8 cellular contexts compared by ENCODE assay signal in the genomic region with DNA sequence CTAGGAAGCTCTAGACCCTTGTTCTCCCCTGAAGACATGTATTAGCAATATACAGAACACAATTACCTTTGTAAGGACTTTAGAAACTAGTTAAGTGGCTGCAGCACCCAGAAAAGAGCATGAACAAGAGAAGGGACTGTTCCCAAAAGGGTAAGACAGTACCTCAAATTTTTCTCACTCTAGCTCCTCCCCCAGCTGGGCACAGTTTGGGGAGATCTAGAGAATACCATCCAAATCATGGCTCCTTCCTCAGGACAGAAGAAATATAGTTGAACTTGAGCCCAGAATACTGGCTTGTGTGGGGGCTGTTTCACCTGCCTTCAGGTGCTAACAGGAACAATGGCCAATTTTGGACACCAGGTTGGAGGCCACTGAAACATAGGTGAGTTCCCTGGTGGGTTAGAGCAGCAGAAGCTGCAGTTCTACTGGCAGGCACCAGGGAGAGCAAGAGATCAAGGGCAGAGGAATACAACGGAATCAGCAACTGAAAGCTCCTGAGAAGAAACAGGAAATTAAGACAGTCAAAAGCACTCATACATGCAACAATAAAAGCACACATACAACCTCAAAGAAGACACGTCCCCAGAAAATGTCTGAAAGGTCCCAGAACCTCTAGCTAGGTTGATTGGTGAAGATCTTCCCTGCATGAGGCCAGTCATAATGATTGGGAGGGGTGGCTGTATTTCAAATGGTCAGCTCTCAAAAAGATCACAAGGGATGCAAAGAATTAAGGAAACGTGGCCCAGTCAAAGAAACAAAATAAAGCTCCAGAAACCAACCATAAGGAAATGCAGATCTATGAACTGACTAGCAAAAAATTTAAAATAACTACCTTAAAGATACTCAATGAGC.
DNase-seq lines count a peak whose midpoint lies in the region; ATAC-seq and TF ChIP-seq lines count a peak whose summit lies in the region.

No MANE protein-coding gene starts in this region.

- H3K4me3 Mint-ChIP-seq in activated naive CD4-positive, alpha-beta T cell treated with anti-CD3 and anti-CD28 coated beads, Interleukin-2, amount 10 ng/mL, durations not matched to agents 7 days and 5 days = no peak overlapping the region

- DNase-seq in EL (peak; percentile 57), HK-2 (ENCODE audit: unreplicated experiment) (peak; percentile 23), right atrium auricular region (ENCODE audit: low spot score) (no peak)
- DNase-seq in activated naive CD4-positive, alpha-beta T cell treated with anti-CD3 and anti-CD28 coated beads, Interleukin-2, amount 10 ng/mL, durations not matched to agents 7 days and 5 days = peak; percentile 77
- peak; percentile 23 to 54 (median 35) for DNase-seq in stimulated activated CD4-positive, alpha-beta T cell treated with anti-CD3 and anti-CD28 coated beads, Interleukin-12 subunit alpha, Interleukin-12 subunit beta, amount 100 ng/mL, for 48 hours (ENCODE audit: low read depth in 2 of 3, low spot score in 1 of 3)

- no peaks in the 10 kb centered on the region for H3K9me3 Mint-ChIP-seq in activated naive CD4-positive, alpha-beta T cell treated with anti-CD3 and anti-CD28 coated beads, Interleukin-2, amount 10 ng/mL, durations not matched to agents 7 days and 5 days

- H3K27ac ChIP-seq in right atrium auricular region = no peak overlapping the region

- H3K4me1 ChIP-seq in right atrium auricular region = no peaks in the 10 kb centered on the region

- peak overlapping the region; percentile 9 for H3K27ac Mint-ChIP-seq in activated naive CD4-positive, alpha-beta T cell treated with anti-CD3 and anti-CD28 coated beads, Interleukin-2, amount 10 ng/mL, durations not matched to agents 7 days and 5 days

- ATAC-seq in GM21367 (IDR thresholded peaks at IDR 0.05; ENCODE audit: unreplicated experiment) = peak; percentile 98
- ATAC-seq in SK-N-SH treated with all-trans-retinoic acid at 6 μM for 48 hours = peak; percentile 96
- ATAC-seq in HG03039 (IDR thresholded peaks at IDR 0.05; ENCODE audit: unreplicated experiment) = no peak

- no peaks in the 10 kb centered on the region for H3K9me3 ChIP-seq in right atrium auricular region

- H3K36me3 Mint-ChIP-seq in activated naive CD4-positive, alpha-beta T cell treated with anti-CD3 and anti-CD28 coated beads, Interleukin-2, amount 10 ng/mL, durations not matched to agents 7 days and 5 days = no peaks in the 10 kb centered on the region

- H3K4me3 ChIP-seq in right atrium auricular region = no peak overlapping the region

- H3K4me1 Mint-ChIP-seq in activated naive CD4-positive, alpha-beta T cell treated with anti-CD3 and anti-CD28 coated beads, Interleukin-2, amount 10 ng/mL, durations not matched to agents 7 days and 5 days = peaks cover 17% of the 10 kb centered on the region

- peaks cover 8% of the 10 kb centered on the region for H3K27me3 Mint-ChIP-seq in activated naive CD4-positive, alpha-beta T cell treated with anti-CD3 and anti-CD28 coated beads, Interleukin-2, amount 10 ng/mL, durations not matched to agents 7 days and 5 days

- H3K27me3 ChIP-seq in right atrium auricular region = no peaks in the 10 kb centered on the region

- TF ChIP-seq CTCF in right atrium auricular region (IDR thresholded peaks at IDR 0.05) = peak; percentile 30 to 78

- no peaks in the 10 kb centered on the region for H3K36me3 ChIP-seq in right atrium auricular region

- CTCF ChIA-PET in activated naive CD4-positive, alpha-beta T cell treated with anti-CD3 and anti-CD28 coated beads, Interleukin-2, amount 10 ng/mL, durations not matched to agents 7 days and 5 days (lab: Charles Lee) = interaction anchor here (0.5 to 3.1 kb wide), 40 partner anchors 11 to 819 kb away, joined by 3 to 44 read pairs (median 4); no protein-coding TSS in a partner anchor

TF ChIP-seq in SK-N-SH treated with all-trans-retinoic acid at 6 μM for 48 hours, 23 proteins besides CTCF, POLR2A, EP300 and RAD21 (continues in another document):
- TF ChIP-seq ISL1 (CRISPR knock-in tag; IDR thresholded peaks at IDR 0.05) (no peak), ARNTL (CRISPR knock-in tag; IDR thresholded peaks at IDR 0.05; ENCODE audit: borderline replicate concordance, low read depth) (no peak), ZFP3 (CRISPR knock-in tag; IDR thresholded peaks at IDR 0.05) (no peak), ZNF70 (CRISPR knock-in tag; IDR thresholded peaks at IDR 0.05) (no peak), PPARA (CRISPR knock-in tag; IDR thresholded peaks at IDR 0.05; ENCODE audit: borderline replicate concordance) (no peak), TOX (CRISPR knock-in tag; IDR thresholded peaks at IDR 0.05; ENCODE audit: borderline replicate concordance) (no peak), GLIS3 (CRISPR knock-in tag; IDR thresholded peaks at IDR 0.05) (no peak), ZC3H10 (CRISPR knock-in tag; IDR thresholded peaks at IDR 0.05) (no peak), SNAI2 (CRISPR knock-in tag; IDR thresholded peaks at IDR 0.05) (no peak), OSR1 (CRISPR knock-in tag; IDR thresholded peaks at IDR 0.05) (no peak)
- TF ChIP-seq, protein P1, sequence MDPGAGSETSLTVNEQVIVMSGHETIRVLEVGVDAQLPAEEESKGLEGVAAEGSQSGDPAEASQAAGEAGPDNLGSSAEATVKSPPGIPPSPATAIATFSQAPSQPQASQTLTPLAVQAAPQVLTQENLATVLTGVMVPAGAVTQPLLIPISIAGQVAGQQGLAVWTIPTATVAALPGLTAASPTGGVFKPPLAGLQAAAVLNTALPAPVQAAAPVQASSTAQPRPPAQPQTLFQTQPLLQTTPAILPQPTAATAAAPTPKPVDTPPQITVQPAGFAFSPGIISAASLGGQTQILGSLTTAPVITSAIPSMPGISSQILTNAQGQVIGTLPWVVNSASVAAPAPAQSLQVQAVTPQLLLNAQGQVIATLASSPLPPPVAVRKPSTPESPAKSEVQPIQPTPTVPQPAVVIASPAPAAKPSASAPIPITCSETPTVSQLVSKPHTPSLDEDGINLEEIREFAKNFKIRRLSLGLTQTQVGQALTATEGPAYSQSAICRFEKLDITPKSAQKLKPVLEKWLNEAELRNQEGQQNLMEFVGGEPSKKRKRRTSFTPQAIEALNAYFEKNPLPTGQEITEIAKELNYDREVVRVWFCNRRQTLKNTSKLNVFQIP (CRISPR knock-in tag; IDR thresholded peaks at IDR 0.05; ENCODE audit: borderline replicate concordance, low read depth) = no peak
- TF ChIP-seq, protein P2, sequence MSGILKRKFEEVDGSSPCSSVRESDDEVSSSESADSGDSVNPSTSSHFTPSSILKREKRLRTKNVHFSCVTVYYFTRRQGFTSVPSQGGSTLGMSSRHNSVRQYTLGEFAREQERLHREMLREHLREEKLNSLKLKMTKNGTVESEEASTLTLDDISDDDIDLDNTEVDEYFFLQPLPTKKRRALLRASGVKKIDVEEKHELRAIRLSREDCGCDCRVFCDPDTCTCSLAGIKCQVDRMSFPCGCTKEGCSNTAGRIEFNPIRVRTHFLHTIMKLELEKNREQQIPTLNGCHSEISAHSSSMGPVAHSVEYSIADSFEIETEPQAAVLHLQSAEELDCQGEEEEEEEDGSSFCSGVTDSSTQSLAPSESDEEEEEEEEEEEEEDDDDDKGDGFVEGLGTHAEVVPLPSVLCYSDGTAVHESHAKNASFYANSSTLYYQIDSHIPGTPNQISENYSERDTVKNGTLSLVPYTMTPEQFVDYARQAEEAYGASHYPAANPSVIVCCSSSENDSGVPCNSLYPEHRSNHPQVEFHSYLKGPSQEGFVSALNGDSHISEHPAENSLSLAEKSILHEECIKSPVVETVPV (CRISPR knock-in tag; IDR thresholded peaks at IDR 0.05) = no peak
- TF ChIP-seq, protein P3, sequence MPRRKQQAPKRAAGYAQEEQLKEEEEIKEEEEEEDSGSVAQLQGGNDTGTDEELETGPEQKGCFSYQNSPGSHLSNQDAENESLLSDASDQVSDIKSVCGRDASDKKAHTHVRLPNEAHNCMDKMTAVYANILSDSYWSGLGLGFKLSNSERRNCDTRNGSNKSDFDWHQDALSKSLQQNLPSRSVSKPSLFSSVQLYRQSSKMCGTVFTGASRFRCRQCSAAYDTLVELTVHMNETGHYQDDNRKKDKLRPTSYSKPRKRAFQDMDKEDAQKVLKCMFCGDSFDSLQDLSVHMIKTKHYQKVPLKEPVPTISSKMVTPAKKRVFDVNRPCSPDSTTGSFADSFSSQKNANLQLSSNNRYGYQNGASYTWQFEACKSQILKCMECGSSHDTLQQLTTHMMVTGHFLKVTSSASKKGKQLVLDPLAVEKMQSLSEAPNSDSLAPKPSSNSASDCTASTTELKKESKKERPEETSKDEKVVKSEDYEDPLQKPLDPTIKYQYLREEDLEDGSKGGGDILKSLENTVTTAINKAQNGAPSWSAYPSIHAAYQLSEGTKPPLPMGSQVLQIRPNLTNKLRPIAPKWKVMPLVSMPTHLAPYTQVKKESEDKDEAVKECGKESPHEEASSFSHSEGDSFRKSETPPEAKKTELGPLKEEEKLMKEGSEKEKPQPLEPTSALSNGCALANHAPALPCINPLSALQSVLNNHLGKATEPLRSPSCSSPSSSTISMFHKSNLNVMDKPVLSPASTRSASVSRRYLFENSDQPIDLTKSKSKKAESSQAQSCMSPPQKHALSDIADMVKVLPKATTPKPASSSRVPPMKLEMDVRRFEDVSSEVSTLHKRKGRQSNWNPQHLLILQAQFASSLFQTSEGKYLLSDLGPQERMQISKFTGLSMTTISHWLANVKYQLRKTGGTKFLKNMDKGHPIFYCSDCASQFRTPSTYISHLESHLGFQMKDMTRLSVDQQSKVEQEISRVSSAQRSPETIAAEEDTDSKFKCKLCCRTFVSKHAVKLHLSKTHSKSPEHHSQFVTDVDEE (CRISPR knock-in tag; IDR thresholded peaks at IDR 0.05) = no peak
- TF ChIP-seq, protein P4, sequence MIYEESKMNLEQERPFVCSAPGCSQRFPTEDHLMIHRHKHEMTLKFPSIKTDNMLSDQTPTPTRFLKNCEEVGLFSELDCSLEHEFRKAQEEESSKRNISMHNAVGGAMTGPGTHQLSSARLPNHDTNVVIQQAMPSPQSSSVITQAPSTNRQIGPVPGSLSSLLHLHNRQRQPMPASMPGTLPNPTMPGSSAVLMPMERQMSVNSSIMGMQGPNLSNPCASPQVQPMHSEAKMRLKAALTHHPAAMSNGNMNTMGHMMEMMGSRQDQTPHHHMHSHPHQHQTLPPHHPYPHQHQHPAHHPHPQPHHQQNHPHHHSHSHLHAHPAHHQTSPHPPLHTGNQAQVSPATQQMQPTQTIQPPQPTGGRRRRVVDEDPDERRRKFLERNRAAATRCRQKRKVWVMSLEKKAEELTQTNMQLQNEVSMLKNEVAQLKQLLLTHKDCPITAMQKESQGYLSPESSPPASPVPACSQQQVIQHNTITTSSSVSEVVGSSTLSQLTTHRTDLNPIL (CRISPR knock-in tag; IDR thresholded peaks at IDR 0.05; ENCODE audit: low read depth) = no peak
